ENCODE assay signal across 26 cellular contexts in genomic region chr4:81594495-81595169, GRCh38.
DNase-seq lines count a peak whose midpoint lies in the region; ATAC-seq and TF ChIP-seq lines count a peak whose summit lies in the region.
"Had no signal": no experiment of that assay in that cellular context is flagged by ENCODE, and none has a peak within 500 bp of the region (broad histone marks: within the 10 kb centered on the region; RNA-seq: fewer than 3 reads in every experiment).

No MANE protein-coding gene starts in this region.

- ATAC-seq in HG02759 (IDR thresholded peaks at IDR 0.05; ENCODE audit: unreplicated experiment), result no peak
- ATAC-seq: T-cell had no signal

- H3K79me2 ChIP-seq in MM.1S (ENCODE audit: low read length) (no peaks in the 10 kb centered on the region), OCI-LY7 (ENCODE audit: insufficient read depth, low read depth, low read length) (no peaks in the 10 kb centered on the region)

- intact Hi-C loops in OCI-LY7 (cut with micrococcal nuclease; ENCODE audit: unreplicated experiment), result no loop called here

- POLR2A ChIA-PET in OCI-LY7 (lab: Charles Lee), result interaction anchor here (0.7 to 1.6 kb wide), 4 partner anchors 23 to 701 kb away, joined by 3 to 5 read pairs (median 4); no protein-coding TSS in a partner anchor

- no peak overlapping the region for H3K27ac ChIP-seq in MM.1S (ENCODE audit: low read length)
- no peak overlapping the region for H3K27ac ChIP-seq in OCI-LY7 (ENCODE audit: low read depth, low read length, poor library complexity, severe bottlenecking)
- H3K27ac ChIP-seq in substantia nigra (ENCODE audit: low read depth, low read length, poor library complexity, severe bottlenecking), result no peak overlapping the region
- H3K27ac ChIP-seq: adrenal gland, neutrophil, SJSA1, tibial nerve had no signal

- H3K9me3 ChIP-seq in MM.1S (replicated peaks; ENCODE audit: insufficient read depth, low read length) (no peaks in the 10 kb centered on the region), OCI-LY7 (ENCODE audit: low read length) (peaks cover 16% of the 10 kb centered on the region; the same call in 1 of the 2 replicates)
- H3K9me3 ChIP-seq: adrenal gland, neutrophil, right lobe of liver, SJSA1 had no signal

- peak overlapping the region; percentile 79; the same call in 1 of the 2 replicates for H3K4me2 ChIP-seq in MM.1S (ENCODE audit: low read depth, low read length)
- H3K4me2 ChIP-seq in OCI-LY7 (ENCODE audit: low read length), result peak overlapping the region; percentile 15

- CTCF ChIA-PET in OCI-LY7 (lab: Charles Lee; ENCODE audit: unreplicated experiment), result no interaction called here

- H3K4me3 ChIP-seq in MM.1S (ENCODE audit: low read length) (no peak overlapping the region), OCI-LY7 (ENCODE audit: low read depth, low read length, poor library complexity, severe bottlenecking) (no peak overlapping the region)
- H3K4me3 ChIP-seq: adrenal gland, right lobe of liver, SJSA1, tibial nerve had no signal

- BruUV-seq in OCI-LY7 (replicated peaks; lab: Mats Ljungman, UMichigan), result no TSS peak

- no peak for TF ChIP-seq CTCF in MM.1S (IDR thresholded peaks at IDR 0.05; ENCODE audit: low read length)
- TF ChIP-seq CTCF in OCI-LY7 (conservative IDR thresholded peaks at IDR 0.05; ENCODE audit: low read length), result no peak

- DNase-seq in MM.1S (no peak), OCI-LY7 (ENCODE audit: low spot score) (no peak), left kidney (ENCODE audit: low read depth, low spot score) (peak; percentile 81), SIG-M5 treated with dmso at 0.1 percent for 504 hours (lab: John Stamatoyannopoulos, UW; ENCODE audit: unreplicated experiment) (no peak), substantia nigra (lab: John Stamatoyannopoulos, UW) (no peak), EL (no peak)
- DNase-seq: activated CD4-positive, alpha-beta memory T cell treated with anti-CD3 and anti-CD28 coated beads, Interleukin-2, amount 10 ng/mL, durations not matched to agents 7 days and 5 days; activated CD8-positive, alpha-beta memory T cell treated with anti-CD3 and anti-CD28 coated beads, Interleukin-2, amount 50 U/mL, for 4 hours; activated naive CD4-positive, alpha-beta T cell treated with Interleukin-2 at 50 U/mL for 16 hours; adrenal gland; C1 segment of cervical spinal cord; central memory CD4-positive, alpha-beta T cell; COR-L47; endodermal cell; GDM1; HCEC 1CT; NCI-H1694; NCI-H510A treated with DMSO at 0.1 percent for 48 hours; right lobe of liver; stimulated activated CD4-positive, alpha-beta T cell treated with anti-CD3 and anti-CD28 coated beads, Interleukin-12 subunit alpha, Interleukin-12 subunit beta, amount 100 ng/mL, for 4 hours; stimulated activated CD4-positive, alpha-beta T cell treated with anti-CD3 and anti-CD28 coated beads, Interleukin-4, amount 100 ng/mL, for 1 hour; T-cell had no signal

- no peak overlapping the region for H2AFZ ChIP-seq in MM.1S (ENCODE audit: low read length)
- H2AFZ ChIP-seq in OCI-LY7 (ENCODE audit: low read length), result peak overlapping the region; percentile 53

- no peaks in the 10 kb centered on the region for H3F3A ChIP-seq in MM.1S (ENCODE audit: insufficient read depth, low read length)

- no peaks in the 10 kb centered on the region for H3K27me3 ChIP-seq in MM.1S (replicated peaks; ENCODE audit: insufficient read depth, low read length)
- H3K27me3 ChIP-seq: adrenal gland, neutrophil, right lobe of liver, SJSA1, tibial nerve had no signal

- H4K20me1 ChIP-seq in MM.1S (ENCODE audit: insufficient read depth, low read length), result no peaks in the 10 kb centered on the region
- H4K20me1 ChIP-seq in OCI-LY7 (ENCODE audit: insufficient read depth, low read length), result no peaks in the 10 kb centered on the region

- H3K4me1 ChIP-seq in MM.1S (ENCODE audit: low read length) (peaks cover 23% of the 10 kb centered on the region), OCI-LY7 (ENCODE audit: insufficient read depth, low read length, poor library complexity, severe bottlenecking) (peaks cover 14% of the 10 kb centered on the region)
- H3K4me1 ChIP-seq: adrenal gland, SJSA1 had no signal

- H3K36me3 ChIP-seq in MM.1S (replicated peaks; ENCODE audit: insufficient read depth, low read length), result no peaks in the 10 kb centered on the region
- H3K36me3 ChIP-seq in OCI-LY7 (ENCODE audit: insufficient read depth, low read length), result no peaks in the 10 kb centered on the region; the same call in 1 of the 2 replicates
- H3K36me3 ChIP-seq: adrenal gland, neutrophil, right lobe of liver, SJSA1, tibial nerve had no signal

- H3K9me2 ChIP-seq in MM.1S (replicated peaks; ENCODE audit: insufficient read depth, low read length) (no peaks in the 10 kb centered on the region), OCI-LY7 (ENCODE audit: insufficient read depth, low read length) (no peaks in the 10 kb centered on the region)

- H3K9ac ChIP-seq in MM.1S (ENCODE audit: low read length), result no peak overlapping the region
